Comparison of ENCODE assay signal across 8 cellular contexts in genomic region chr4:74934016-74934821, GRCh38. TPM values are rescaled to one million over a fixed set of nuclear protein-coding genes. Genes with fewer than 3 reads are reported as not detected.
DNase-seq lines count a peak whose midpoint lies in the region; ATAC-seq and TF ChIP-seq lines count a peak whose summit lies in the region.

No MANE protein-coding gene starts in this region.

- peak overlapping the region; percentile 58 to 72 for H3K4me3 ChIP-seq in right atrium auricular region

- H3K27ac ChIP-seq in right atrium auricular region: peak overlapping the region; percentile 88 to 92

- peaks cover 0 to 12% of the 10 kb centered on the region in 2 donors for H3K4me1 ChIP-seq in right atrium auricular region

- no peaks in the 10 kb centered on the region for H3K36me3 Mint-ChIP-seq in activated naive CD8-positive, alpha-beta T cell treated with anti-CD3 and anti-CD28 coated beads, Interleukin-2, amount 10 ng/mL, durations not matched to agents 7 days and 5 days

- no peak for ATAC-seq in activated naive CD8-positive, alpha-beta T cell treated with anti-CD3 and anti-CD28 coated beads, Interleukin-2, amount 10 ng/mL, durations not matched to agents 7 days and 5 days (ENCODE audit: low read depth)
- ATAC-seq in HG03097 (IDR thresholded peaks at IDR 0.05; ENCODE audit: low FRiP score, unreplicated experiment) (no peak), HG02588 (IDR thresholded peaks at IDR 0.05; ENCODE audit: unreplicated experiment) (no peak)

- H3K27me3 ChIP-seq in right atrium auricular region: no peaks in the 10 kb centered on the region

- H3K9me3 ChIP-seq in right atrium auricular region: no peaks in the 10 kb centered on the region

- H3K4me3 Mint-ChIP-seq in activated naive CD8-positive, alpha-beta T cell treated with anti-CD3 and anti-CD28 coated beads, Interleukin-2, amount 10 ng/mL, durations not matched to agents 7 days and 5 days: peak overlapping the region; percentile 74

- no peaks in the 10 kb centered on the region for H3K9me3 Mint-ChIP-seq in activated naive CD8-positive, alpha-beta T cell treated with anti-CD3 and anti-CD28 coated beads, Interleukin-2, amount 10 ng/mL, durations not matched to agents 7 days and 5 days

- peak; percentile 71 for DNase-seq in DMS 273 (lab: John Stamatoyannopoulos, UW; ENCODE audit: unreplicated experiment)
- DNase-seq in Kasumi-1 (lab: John Stamatoyannopoulos, UW): peak; percentile 39 to 44
- no peak for DNase-seq in activated naive CD8-positive, alpha-beta T cell treated with anti-CD3 and anti-CD28 coated beads, Interleukin-2, amount 10 ng/mL, durations not matched to agents 7 days and 5 days
- no peak for DNase-seq in right atrium auricular region (ENCODE audit: low spot score)
- DNase-seq in posterior vena cava (ENCODE audit: low spot score): peak; percentile 81
- no peak for DNase-seq in NCI-H187 treated with DMSO at 0.1 percent for 48 hours (lab: John Stamatoyannopoulos, UW)

- H3K27me3 Mint-ChIP-seq in activated naive CD8-positive, alpha-beta T cell treated with anti-CD3 and anti-CD28 coated beads, Interleukin-2, amount 10 ng/mL, durations not matched to agents 7 days and 5 days: peaks cover 51% of the 10 kb centered on the region

- no peak for TF ChIP-seq CTCF in right atrium auricular region (IDR thresholded peaks at IDR 0.05)

- peaks cover 10% of the 10 kb centered on the region for H3K4me1 Mint-ChIP-seq in activated naive CD8-positive, alpha-beta T cell treated with anti-CD3 and anti-CD28 coated beads, Interleukin-2, amount 10 ng/mL, durations not matched to agents 7 days and 5 days

- intact Hi-C loops in posterior vena cava (cut with DNase I): loop anchor here (5.0 to 10.0 kb wide), 3 partner anchors 351 to 558 kb away; no protein-coding TSS in a partner anchor

- no peaks in the 10 kb centered on the region for H3K36me3 ChIP-seq in right atrium auricular region

- POLR2A ChIA-PET in activated naive CD8-positive, alpha-beta T cell treated with anti-CD3 and anti-CD28 coated beads, Interleukin-2, amount 10 ng/mL, durations not matched to agents 7 days and 5 days (lab: Charles Lee): no interaction called here

- H3K27ac Mint-ChIP-seq in activated naive CD8-positive, alpha-beta T cell treated with anti-CD3 and anti-CD28 coated beads, Interleukin-2, amount 10 ng/mL, durations not matched to agents 7 days and 5 days: no peak overlapping the region

RNA-seq across cellular contexts. Expression of gene PARM1, which starts 1.3 kb away (rescaled TPM):
- total RNA-seq in activated naive CD8-positive, alpha-beta T cell treated with anti-CD3 and anti-CD28 coated beads, Interleukin-2, amount 10 ng/mL, durations not matched to agents 7 days and 5 days: not detected
- total RNA-seq in right atrium auricular region: 100 to 1,000 TPM in 1 of 2 donors, 10 to 100 TPM in 1; 88.9 to 231 TPM
- total RNA-seq in posterior vena cava: 100 to 1,000 TPM in 1 of 2 donors, 10 to 100 TPM in 1; 94.5 to 113 TPM

Comparison
In these comparisons a context has a peak if more than half of its experiments do, and no peak if none do; other contexts are left out.
1. DNase-seq: peak in DMS 273 (single experiment), Kasumi-1 (2 of 2) and posterior vena cava (single experiment); none in activated naive CD8-positive, alpha-beta T cell treated with anti-CD3 and anti-CD28 coated beads, Interleukin-2, amount 10 ng/mL, durations not matched to agents 7 days and 5 days (single experiment), right atrium auricular region (single experiment) and NCI-H187 treated with DMSO at 0.1 percent for 48 hours (single experiment).
2. RNA of gene PARM1, which starts 1.3 kb away (total RNA-seq): 88.9 to 231 TPM in right atrium auricular region and 94.5 to 113 TPM in posterior vena cava; not detected in activated naive CD8-positive, alpha-beta T cell treated with anti-CD3 and anti-CD28 coated beads, Interleukin-2, amount 10 ng/mL, durations not matched to agents 7 days and 5 days; every median in the first group is over 10 times any median in the second.